In the genomic region with DNA sequence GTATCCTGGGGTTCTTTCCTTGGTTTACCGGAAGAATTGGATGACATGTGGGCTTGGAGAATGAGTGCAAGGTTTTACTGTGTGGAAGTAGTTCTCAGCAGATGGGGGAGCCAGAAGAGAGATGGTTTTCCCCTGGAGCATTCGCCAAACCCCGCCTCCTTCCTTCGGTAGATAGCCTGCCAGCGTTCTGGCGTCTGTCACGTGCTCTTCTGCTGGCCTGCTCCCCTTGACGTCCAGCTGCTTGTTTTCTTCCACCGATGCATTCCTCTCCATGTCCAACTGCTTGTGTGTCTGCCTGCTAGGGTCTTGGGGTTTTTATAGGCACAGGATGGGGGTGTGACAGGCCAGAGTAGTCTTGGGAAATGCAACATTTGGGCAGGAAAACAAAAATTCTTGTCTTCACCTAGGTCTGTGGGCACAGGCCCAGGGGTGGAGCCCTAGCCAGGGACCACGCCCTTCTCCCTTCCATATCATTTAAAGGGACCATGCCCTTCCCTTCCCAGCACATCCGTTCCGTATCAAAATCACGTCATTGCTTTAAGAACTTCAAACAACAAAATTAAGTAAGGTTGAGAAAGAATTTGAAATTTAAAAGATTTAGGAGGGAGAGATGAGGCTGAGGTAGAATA, we compare ENCODE assay signal across 23 cellular contexts.
DNase-seq lines count a peak whose midpoint lies in the region; ATAC-seq, FAIRE-seq and TF ChIP-seq lines count a peak whose summit lies in the region.
"Had no signal": no experiment of that assay in that cellular context is flagged by ENCODE, and none has a peak within 500 bp of the region (broad histone marks: within the 10 kb centered on the region; RNA-seq: fewer than 3 reads in every experiment).

No MANE protein-coding gene starts in this region.

- TF ChIP-seq CTCF in BE2C (IDR thresholded peaks at IDR 0.05; ENCODE audit: low read depth, low read length) (no peak), K562 (IDR thresholded peaks at IDR 0.05 in 2 of 3, conservative IDR thresholded peaks at IDR 0.05 in 1 of 3; ENCODE audit: insufficient read depth in 2 of 3, low read depth in 1 of 3, low read length in 3 of 3) (no peak)
- TF ChIP-seq CTCF in activated CD8-positive, alpha-beta T cell treated with anti-CD3 and anti-CD28 coated beads for 36 hours (IDR thresholded peaks at IDR 0.05): no peak

- H3K4me2 ChIP-seq in K562 (ENCODE audit: insufficient read depth, low read length): no peak overlapping the region
- H3K4me2 ChIP-seq: PC-9, SK-N-SH had no signal

- no peak overlapping the region for H3K27ac Mint-ChIP-seq in activated CD8-positive, alpha-beta T cell treated with anti-CD3 and anti-CD28 coated beads for 36 hours

- TF ChIP-seq POLR2A in K562 (conservative IDR thresholded peaks at IDR 0.05): no peak

- H3K4me3 ChIP-seq in BE2C (ENCODE audit: low read depth, low read length) (peak overlapping the region; percentile 46), K562 (no peak overlapping the region)
- H3K4me3 ChIP-seq: MG63, PC-9 had no signal

- no TSS peak for BruUV-seq in K562 (replicated peaks; lab: Mats Ljungman, UMichigan)

- H3K9ac ChIP-seq in K562 (ENCODE audit: insufficient read depth in 1 of 2, low read depth in 2 of 2, low read length in 2 of 2): no peak overlapping the region
- H3K9ac ChIP-seq: SK-N-SH had no signal

- no peak overlapping the region for H3K4me3 Mint-ChIP-seq in activated CD8-positive, alpha-beta T cell treated with anti-CD3 and anti-CD28 coated beads for 36 hours

- H3K27me3 ChIP-seq in BE2C (no peaks in the 10 kb centered on the region), K562 (ENCODE audit: control insufficient read depth in 2 of 2, insufficient read depth in 2 of 2, low read length in 2 of 2) (no peaks in the 10 kb centered on the region)
- H3K27me3 ChIP-seq: MG63 had no signal

- FAIRE-seq in K562 (lab: Jason Lieb, UNC): no peak
- FAIRE-seq: HTR-8/SVneo had no signal

- CTCF ChIA-PET in K562 (lab: Yijun Ruan, JAX; ENCODE audit: low intra/inter-chr PET ratio): no interaction called here
- CTCF ChIA-PET in activated CD8-positive, alpha-beta T cell treated with anti-CD3 and anti-CD28 coated beads for 36 hours (lab: Charles Lee): no interaction called here

- H3K9me1 ChIP-seq in K562 (ENCODE audit: control insufficient read depth, insufficient read depth, low read length): no peaks in the 10 kb centered on the region

- ATAC-seq in K562 (no peak), HG02571 (IDR thresholded peaks at IDR 0.05; ENCODE audit: unreplicated experiment) (no peak)
- no peak for ATAC-seq in activated CD8-positive, alpha-beta T cell treated with anti-CD3 and anti-CD28 coated beads for 36 hours

- H4K20me1 ChIP-seq in K562 (replicated peaks; ENCODE audit: control insufficient read depth, insufficient read depth, low read length): no peaks in the 10 kb centered on the region

- intact Hi-C loops in K562 (cut with micrococcal nuclease): no loop called here
- intact Hi-C loops in activated CD8-positive, alpha-beta T cell treated with anti-CD3 and anti-CD28 coated beads for 36 hours (cut with micrococcal nuclease): no loop called here

- H3K27me3 Mint-ChIP-seq in activated CD8-positive, alpha-beta T cell treated with anti-CD3 and anti-CD28 coated beads for 36 hours: no peaks in the 10 kb centered on the region

- no peak for TF ChIP-seq EP300 in K562 (IDR thresholded peaks at IDR 0.05; ENCODE audit: low read length)

- no peaks in the 10 kb centered on the region for H3K4me1 Mint-ChIP-seq in activated CD8-positive, alpha-beta T cell treated with anti-CD3 and anti-CD28 coated beads for 36 hours (ENCODE audit: low read depth)

- 4% methylated on average over 11 of the region's 13 CpGs for WGBS in K562 (ENCODE audit: insufficient coverage, low coverage, missing lambda C conversion rate)

- H3K9me3 Mint-ChIP-seq in activated CD8-positive, alpha-beta T cell treated with anti-CD3 and anti-CD28 coated beads for 36 hours: peaks cover 6% of the 10 kb centered on the region

- no peaks in the 10 kb centered on the region for H3K4me1 ChIP-seq in BE2C
- no peaks in the 10 kb centered on the region for H3K4me1 ChIP-seq in K562 (replicated peaks in 1 of 2; ENCODE audit: control insufficient read depth in 2 of 2, insufficient read depth in 2 of 2, low read length in 2 of 2)

- POLR2A ChIA-PET in K562 (lab: Yijun Ruan, JAX): no interaction called here
- POLR2A ChIA-PET in activated CD8-positive, alpha-beta T cell treated with anti-CD3 and anti-CD28 coated beads for 36 hours (lab: Charles Lee): no interaction called here

- H3K27ac ChIP-seq in K562 (ENCODE audit: extremely low read depth, low read depth, low read length): no peak overlapping the region
- H3K27ac ChIP-seq: HL-60, PC-9 had no signal

- H3K79me2 ChIP-seq in K562 (ENCODE audit: control insufficient read depth, insufficient read depth, low read length): no peaks in the 10 kb centered on the region

- no peak overlapping the region for H2AFZ ChIP-seq in K562 (ENCODE audit: low read depth, low read length)
- H2AFZ ChIP-seq: PC-9 had no signal

- H3K9me3 ChIP-seq in BE2C: no peaks in the 10 kb centered on the region
- H3K9me3 ChIP-seq in K562 (replicated peaks; ENCODE audit: control insufficient read depth, insufficient read depth, low read depth, low read length): no peaks in the 10 kb centered on the region
- H3K9me3 ChIP-seq: SK-N-SH had no signal

- H3K36me3 ChIP-seq in BE2C (no peaks in the 10 kb centered on the region), K562 (ENCODE audit: control insufficient read depth, insufficient read depth, low read length) (no peaks in the 10 kb centered on the region)
- H3K36me3 ChIP-seq: MG63 had no signal

- DNase-seq in BE2C (peak; percentile 37), H4 (ENCODE audit: low spot score) (peak; percentile 4), OCI-M2 (lab: John Stamatoyannopoulos, UW; ENCODE audit: unreplicated experiment) (peak; percentile 24), K562 (ENCODE audit: extremely low read depth in 1 of 4, low spot score in 3 of 4) (peak in 1 of 4 experiments; percentile 11), KG1 (lab: John Stamatoyannopoulos, UW) (no peak), GM19240 (ENCODE audit: insufficient read length, low spot score) (no peak)
- no peak for DNase-seq in activated CD8-positive, alpha-beta T cell treated with anti-CD3 and anti-CD28 coated beads for 36 hours
- DNase-seq: 8988T, DMS53, IMR-90, Kasumi-1, MG63, NCI-H1048, NCI-H1436, NCI-H2029 treated with DMSO at 0.1 percent for 48 hours, NCI-H510A treated with DMSO at 0.1 percent for 48 hours, PC-9, SK-N-SH, T-helper 1 cell, T-helper 9 cell had no signal

- TF ChIP-seq RAD21 in K562 (CRISPR knock-in tag; conservative IDR thresholded peaks at IDR 0.05 in 1 of 2, IDR thresholded peaks at IDR 0.05 in 1 of 2): no peak

- in situ Hi-C loops in K562 (cut with MboI): no loop called here

- no peaks in the 10 kb centered on the region for H3K36me3 Mint-ChIP-seq in activated CD8-positive, alpha-beta T cell treated with anti-CD3 and anti-CD28 coated beads for 36 hours (ENCODE audit: low read depth)

TF ChIP-seq in K562, 482 proteins besides CTCF, POLR2A, EP300 and RAD21 (continues in another document):
- TF ChIP-seq MYC (IDR thresholded peaks at IDR 0.05; ENCODE audit: low read depth, low read length) (no peak), MYC (CRISPR knock-in tag; IDR thresholded peaks at IDR 0.05; ENCODE audit: borderline replicate concordance, low read depth) (no peak), ZFPM2 (CRISPR knock-in tag; IDR thresholded peaks at IDR 0.05) (no peak), PHB2 (IDR thresholded peaks at IDR 0.05; ENCODE audit: low read depth) (no peak), E2F3 (CRISPR knock-in tag; IDR thresholded peaks at IDR 0.05) (no peak), PTRF (tag; IDR thresholded peaks at IDR 0.05) (no peak), USF2 (CRISPR knock-in tag; IDR thresholded peaks at IDR 0.05) (0 out of 2 replicates have a peak, but pooled peaks have one; percentile 18), HES1 (IDR thresholded peaks at IDR 0.05; ENCODE audit: low read depth) (no peak), TFE3 (CRISPR knock-in tag; IDR thresholded peaks at IDR 0.05) (peak; percentile 89), MYNN (IDR thresholded peaks at IDR 0.05) (no peak), MYNN (CRISPR knock-in tag; IDR thresholded peaks at IDR 0.05) (no peak), CXXC5 (CRISPR knock-in tag; IDR thresholded peaks at IDR 0.05) (peak; percentile 50)
- TF ChIP-seq, protein P1, sequence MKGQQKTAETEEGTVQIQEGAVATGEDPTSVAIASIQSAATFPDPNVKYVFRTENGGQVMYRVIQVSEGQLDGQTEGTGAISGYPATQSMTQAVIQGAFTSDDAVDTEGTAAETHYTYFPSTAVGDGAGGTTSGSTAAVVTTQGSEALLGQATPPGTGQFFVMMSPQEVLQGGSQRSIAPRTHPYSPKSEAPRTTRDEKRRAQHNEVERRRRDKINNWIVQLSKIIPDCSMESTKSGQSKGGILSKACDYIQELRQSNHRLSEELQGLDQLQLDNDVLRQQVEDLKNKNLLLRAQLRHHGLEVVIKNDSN (CRISPR knock-in tag; IDR thresholded peaks at IDR 0.05): peak; percentile 68; the same call in 1 of the 2 replicates

Comparison
In these comparisons a context has a peak if more than half of its experiments do, and no peak if none do; other contexts are left out.
1. DNase-seq: peak in BE2C (single experiment), H4 (single experiment) and OCI-M2 (single experiment); none in activated CD8-positive, alpha-beta T cell treated with anti-CD3 and anti-CD28 coated beads for 36 hours (single experiment), KG1 (single experiment) and GM19240 (single experiment).